Comparison of ENCODE assay signal across 8 cellular contexts in genomic region chr21:30044447-30045064, GRCh38.
DNase-seq lines count a peak whose midpoint lies in the region; ATAC-seq and TF ChIP-seq lines count a peak whose summit lies in the region.

No MANE protein-coding gene starts in this region.

- no peaks in the 10 kb centered on the region for H3K27me3 ChIP-seq in neural cell (ENCODE audit: insufficient read depth, low read depth, low read length)

- no peaks in the 10 kb centered on the region for H3K36me3 Mint-ChIP-seq in chondrocyte (ENCODE audit: low read depth)

- peaks cover 10% of the 10 kb centered on the region for H3K9me3 Mint-ChIP-seq in chondrocyte (ENCODE audit: low read depth)

- TF ChIP-seq EP300 in neural cell (conservative IDR thresholded peaks at IDR 0.05; ENCODE audit: poor library complexity, severe bottlenecking): no peak

- no peak overlapping the region for H3K4me3 Mint-ChIP-seq in chondrocyte (ENCODE audit: unreplicated experiment)

- H2AFZ ChIP-seq in neural cell (ENCODE audit: low read depth, low read length): no peak overlapping the region

- H3K4me3 ChIP-seq in neural cell (ENCODE audit: low read length): no peak overlapping the region

- no peak for ATAC-seq in GM19035 (IDR thresholded peaks at IDR 0.05; ENCODE audit: unreplicated experiment)

- TF ChIP-seq CTCF in chondrocyte (IDR thresholded peaks at IDR 0.05): peak; percentile 98
- peak; percentile 80 for TF ChIP-seq CTCF in neural cell (IDR thresholded peaks at IDR 0.05; ENCODE audit: poor library complexity, severe bottlenecking)

- no peak overlapping the region for H3K27ac Mint-ChIP-seq in chondrocyte (ENCODE audit: unreplicated experiment)

- peak; percentile 82 for TF ChIP-seq RAD21 in neural cell (conservative IDR thresholded peaks at IDR 0.05)

- H3F3A ChIP-seq in neural cell (ENCODE audit: insufficient read depth, low read length, poor library complexity, severe bottlenecking): peaks cover 2% of the 10 kb centered on the region

- peaks cover 18% of the 10 kb centered on the region for H3K27me3 Mint-ChIP-seq in chondrocyte (ENCODE audit: low read depth)

- H4K20me1 ChIP-seq in neural cell (ENCODE audit: insufficient read depth): no peaks in the 10 kb centered on the region

- no peaks in the 10 kb centered on the region for H3K9me3 ChIP-seq in neural cell (ENCODE audit: low read length)

- H3K9me2 ChIP-seq in neural cell (ENCODE audit: insufficient read depth, low read length): no peaks in the 10 kb centered on the region

- DNase-seq in NCI-H82 (lab: John Stamatoyannopoulos, UW): peak; percentile 53
- no peak for DNase-seq in NCI-H82 treated with DMSO at 0.1 percent for 48 hours (lab: John Stamatoyannopoulos, UW; ENCODE audit: unreplicated experiment)
- DNase-seq in NCI-H146 (lab: John Stamatoyannopoulos, UW): peak; percentile 1
- no peak for DNase-seq in chondrocyte (ENCODE audit: low spot score)
- no peak for DNase-seq in caudate nucleus (lab: John Stamatoyannopoulos, UW)
- DNase-seq in amniotic stem cell (lab: John Stamatoyannopoulos, UW): no peak

- H3K36me3 ChIP-seq in neural cell (ENCODE audit: insufficient read depth, low read length): no peaks in the 10 kb centered on the region

- H3K4me2 ChIP-seq in neural cell (ENCODE audit: low read length): no peak overlapping the region

- no peak overlapping the region for H3K27ac ChIP-seq in neural cell (ENCODE audit: low read length)
- no peak overlapping the region for H3K27ac ChIP-seq in caudate nucleus (ENCODE audit: low read depth, low read length)

- H3K9ac ChIP-seq in neural cell (ENCODE audit: low read length): no peak overlapping the region

- no peaks in the 10 kb centered on the region for H3K79me2 ChIP-seq in neural cell (replicated peaks; ENCODE audit: insufficient read depth, low read length)

- H3K4me1 Mint-ChIP-seq in chondrocyte (ENCODE audit: low read depth): no peaks in the 10 kb centered on the region

TF ChIP-seq in neural cell, 6 proteins besides CTCF, POLR2A, EP300 and RAD21:
- peak; percentile 85 for TF ChIP-seq SMC3 (conservative IDR thresholded peaks at IDR 0.05; ENCODE audit: poor library complexity)
- TF ChIP-seq TAF1 (IDR thresholded peaks at IDR 0.05; ENCODE audit: low read depth): no peak

Comparison
In these comparisons a context has a peak if more than half of its experiments do, and no peak if none do; other contexts are left out.
1. DNase-seq: peak in NCI-H82 (single experiment) and NCI-H146 (single experiment); none in NCI-H82 treated with DMSO at 0.1 percent for 48 hours (single experiment), chondrocyte (single experiment), caudate nucleus (0 of 61) and amniotic stem cell (single experiment).